In genomic region chr17:74251051-74251450, GRCh38 we compare ENCODE assay signal across 2 cellular contexts.
TF ChIP-seq lines count a peak whose summit lies in the region.

No MANE protein-coding gene starts in this region.

TF ChIP-seq in HepG2, 621 proteins besides CTCF, POLR2A, EP300 and RAD21:
- TF ChIP-seq MNT (IDR thresholded peaks at IDR 0.05) (peak; percentile 92), ZFP62 (CRISPR knock-in tag; IDR thresholded peaks at IDR 0.05) (no peak), KDM2A (CRISPR knock-in tag; IDR thresholded peaks at IDR 0.05; ENCODE audit: borderline replicate concordance, low read depth) (no peak)

TF ChIP-seq in neural cell, 6 proteins besides CTCF, POLR2A, EP300 and RAD21:
- TF ChIP-seq SMC3 (conservative IDR thresholded peaks at IDR 0.05; ENCODE audit: poor library complexity), result no peak
- no peak for TF ChIP-seq TAF1 (IDR thresholded peaks at IDR 0.05; ENCODE audit: low read depth)
- no peak for TF ChIP-seq EZH2 (IDR thresholded peaks at IDR 0.05; ENCODE audit: borderline replicate concordance, insufficient read depth, low read length, poor library complexity, severe bottlenecking)
- no peak for TF ChIP-seq POLR2AphosphoS5 (IDR thresholded peaks at IDR 0.05)
- no peak for TF ChIP-seq MXI1 (conservative IDR thresholded peaks at IDR 0.05; ENCODE audit: poor library complexity, severe bottlenecking)
- no peak for TF ChIP-seq REST (IDR thresholded peaks at IDR 0.05; ENCODE audit: borderline replicate concordance)
TF ChIP-seq in neural cell: peak in this region for 0.
